26 cellular contexts compared by ENCODE assay signal in the genomic region with DNA sequence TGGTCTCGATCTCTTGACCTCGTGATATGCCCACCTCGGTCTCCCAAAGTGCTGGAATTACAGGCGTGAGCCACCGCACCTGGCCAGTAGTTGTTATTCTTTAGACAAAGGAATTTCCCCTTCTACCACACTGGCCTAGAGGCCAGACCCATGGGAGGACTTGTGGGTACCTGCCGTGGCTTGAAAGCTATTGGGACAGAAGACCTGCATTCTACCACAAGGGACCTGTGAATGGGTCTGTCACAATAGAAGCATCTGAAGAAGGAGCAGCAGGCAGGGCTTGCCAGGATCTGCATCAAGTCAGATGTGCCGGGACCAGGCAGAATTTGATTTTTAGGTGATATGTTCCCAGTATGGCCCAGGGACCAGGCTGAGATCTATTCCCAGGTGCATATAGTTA.
"Had no signal": no experiment of that assay in that cellular context is flagged by ENCODE, and none has a peak within 500 bp of the region (broad histone marks: within the 10 kb centered on the region; RNA-seq: fewer than 3 reads in every experiment).

No MANE protein-coding gene starts in this region.

- ATAC-seq: natural killer cell; psoas muscle; right cardiac atrium; stimulated activated memory B cell treated with anti-CD40 and anti-IgM and Interleukin-4, amounts not matched to agents 10 μg/mL and 1 μg/mL and 100 μg/mL, for 72 hours; stimulated activated naive CD8-positive, alpha-beta T cell treated with anti-CD3 and anti-CD28 coated beads, Interleukin-15, amount 100 ng/mL, for 72 hours; stimulated activated naive CD8-positive, alpha-beta T cell treated with anti-CD3 and anti-CD28 coated beads, Interleukin-15, Interleukin-2, amounts not matched to agents 100 U/mL and 50 U/mL, for 24 hours had no signal

- H3K9me3 ChIP-seq: ovary, right lobe of liver, suprapubic skin, testis, tibial artery, vagina had no signal

- H3K27ac ChIP-seq: neural progenitor cell, ovary, parathyroid adenoma, psoas muscle, right lobe of liver, sigmoid colon, suprapubic skin, testis, tibial artery, upper lobe of left lung, vagina had no signal

- H2AFZ ChIP-seq: neural progenitor cell, parathyroid adenoma had no signal

- H3K27me3 ChIP-seq: neural progenitor cell, ovary, right lobe of liver, sigmoid colon, suprapubic skin, testis, tibial artery, upper lobe of left lung, vagina had no signal

- H3K4me3 ChIP-seq: neural progenitor cell, ovary, psoas muscle, right lobe of liver, sigmoid colon, suprapubic skin, testis, tibial artery, upper lobe of left lung, vagina had no signal

- H3K9ac ChIP-seq: neural progenitor cell, parathyroid adenoma had no signal

- DNase-seq: natural killer cell; occipital lobe; ovary; posterior cingulate gyrus; psoas muscle; right cardiac atrium; right lobe of liver; sigmoid colon; stimulated activated CD4-positive, alpha-beta T cell treated with anti-CD3 and anti-CD28 coated beads, Interleukin-15, amount 100 ng/mL, for 24 hours; stimulated activated CD4-positive, alpha-beta T cell treated with anti-CD3 and anti-CD28 coated beads, Interleukin-2, amount 100 ng/mL, for 24 hours; stimulated activated CD4-positive, alpha-beta T cell treated with anti-CD3 and anti-CD28 coated beads, Interleukin-4, amount 100 ng/mL, for 1 hour; stimulated activated CD4-positive, alpha-beta T cell treated with anti-CD3 and anti-CD28 coated beads, Interleukin-4, amount 100 ng/mL, for 4 hours; stimulated activated CD8-positive, alpha-beta memory T cell treated with anti-CD3 and anti-CD28 coated beads, Interleukin-4, amount 100 ng/mL, for 48 hours; stimulated activated naive CD4-positive, alpha-beta T cell; stimulated activated naive CD8-positive, alpha-beta T cell treated with anti-CD3 and anti-CD28 coated beads, Interleukin-15, amount 100 ng/mL, for 72 hours; stimulated activated naive CD8-positive, alpha-beta T cell treated with anti-CD3 and anti-CD28 coated beads, Interleukin-15, Interleukin-2, amounts not matched to agents 100 U/mL and 50 U/mL, for 24 hours; substantia nigra; testis; tibial artery; trophoblast cell; upper lobe of left lung had no signal

- H3K4me2 ChIP-seq: neural progenitor cell had no signal

- H3K4me1 ChIP-seq: neural progenitor cell, psoas muscle, right lobe of liver, testis, tibial artery, upper lobe of left lung had no signal

- H3K36me3 ChIP-seq: neural progenitor cell, ovary, right lobe of liver, sigmoid colon, suprapubic skin, tibial artery, upper lobe of left lung, vagina had no signal
